17 cellular contexts compared by ENCODE assay signal in the genomic region with DNA sequence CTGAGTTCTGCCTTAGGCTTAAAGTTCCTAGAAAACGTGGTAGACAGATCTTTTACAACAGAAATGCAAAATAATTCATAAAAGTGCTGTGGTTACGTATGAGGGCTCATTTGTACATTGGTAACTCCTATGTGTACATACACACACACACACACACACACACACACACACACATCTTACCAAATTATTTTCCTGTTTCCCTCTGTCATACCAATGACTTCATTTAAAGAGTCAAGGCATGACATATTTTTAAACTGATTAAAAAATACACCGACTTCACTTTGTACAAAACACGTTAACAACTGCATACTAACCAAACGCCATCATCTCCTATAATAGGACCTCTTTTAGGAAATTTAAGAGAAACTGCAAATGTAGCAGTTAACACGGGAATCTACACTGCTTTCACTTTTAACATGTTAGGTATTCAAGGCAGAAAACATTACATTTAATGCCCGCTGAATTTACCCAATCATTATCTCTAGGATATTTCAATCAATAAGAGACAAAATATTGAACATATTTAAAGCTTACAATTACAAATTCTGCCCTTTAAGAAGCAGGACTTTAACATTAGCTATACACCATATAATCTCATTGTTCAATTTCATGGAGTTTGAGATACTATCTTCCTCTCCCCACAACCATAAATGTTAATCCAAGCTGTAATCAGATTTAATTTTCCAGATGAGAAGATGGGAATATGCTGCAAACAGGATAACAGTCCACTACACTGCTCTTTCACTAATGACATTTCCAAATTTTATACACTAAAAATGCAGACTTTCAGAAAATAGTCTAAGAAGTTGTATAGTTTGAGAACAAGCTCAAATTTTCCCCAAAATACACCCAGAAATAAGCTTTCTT.
DNase-seq lines count a peak whose midpoint lies in the region; ATAC-seq and TF ChIP-seq lines count a peak whose summit lies in the region.
"Had no signal": no experiment of that assay in that cellular context is flagged by ENCODE, and none has a peak within 500 bp of the region (broad histone marks: within the 10 kb centered on the region; RNA-seq: fewer than 3 reads in every experiment).

No MANE protein-coding gene starts in this region.

- no peak for TF ChIP-seq CTCF in CD4-positive, alpha-beta T cell (IDR thresholded peaks at IDR 0.05)
- no peak for TF ChIP-seq CTCF in right lobe of liver (IDR thresholded peaks at IDR 0.05)
- TF ChIP-seq CTCF in heart left ventricle (IDR thresholded peaks at IDR 0.05): no peak

- no peaks in the 10 kb centered on the region for H3K36me3 Mint-ChIP-seq in CD4-positive, alpha-beta T cell (ENCODE audit: low read depth)
- H3K36me3 Mint-ChIP-seq in activated naive CD8-positive, alpha-beta T cell: peaks cover 16% of the 10 kb centered on the region

- no peak overlapping the region for H3K27ac ChIP-seq in CD4-positive, alpha-beta T cell (ENCODE audit: low read depth, low read length)
- no peak overlapping the region for H3K27ac ChIP-seq in right lobe of liver
- H3K27ac ChIP-seq in heart left ventricle: no peak overlapping the region
- no peak overlapping the region for H3K27ac ChIP-seq in right cardiac atrium (ENCODE audit: low read length)
- H3K27ac ChIP-seq: epithelial cell of prostate, SJSA1, tibial nerve, VCaP had no signal

- no peak for DNase-seq in CD4-positive, alpha-beta T cell
- DNase-seq in H4 (ENCODE audit: low spot score) (peak; percentile 30), right lobe of liver (no peak), H7 (no peak), heart left ventricle (no peak), right cardiac atrium (no peak)
- DNase-seq: amniotic stem cell; BE2C; left colon; NCI-H2171 treated with DMSO at 0.1 percent for 48 hours; stimulated activated CD4-positive, alpha-beta T cell treated with anti-CD3 and anti-CD28 coated beads, Interleukin-1b, Interleukin-23, amount 100 ng/mL, for 48 hours had no signal

- no peaks in the 10 kb centered on the region for H3K9me3 Mint-ChIP-seq in CD4-positive, alpha-beta T cell
- H3K9me3 Mint-ChIP-seq in activated naive CD8-positive, alpha-beta T cell (ENCODE audit: low read depth): no peaks in the 10 kb centered on the region

- H3K36me3 ChIP-seq in right lobe of liver: no peaks in the 10 kb centered on the region
- no peaks in the 10 kb centered on the region for H3K36me3 ChIP-seq in H7 (replicated peaks; ENCODE audit: control insufficient read depth, insufficient read depth, low read length)
- no peaks in the 10 kb centered on the region for H3K36me3 ChIP-seq in heart left ventricle
- H3K36me3 ChIP-seq: BE2C, SJSA1, tibial nerve had no signal

- peaks cover 17% of the 10 kb centered on the region for H3K4me1 Mint-ChIP-seq in CD4-positive, alpha-beta T cell (ENCODE audit: low read depth)
- peaks cover 18% of the 10 kb centered on the region for H3K4me1 Mint-ChIP-seq in activated naive CD8-positive, alpha-beta T cell (ENCODE audit: low read depth)

- no peak overlapping the region for H3K4me3 ChIP-seq in right lobe of liver
- no peak overlapping the region for H3K4me3 ChIP-seq in H7 (ENCODE audit: insufficient read depth, low read depth, low read length)
- H3K4me3 ChIP-seq in heart left ventricle: no peak overlapping the region
- H3K4me3 ChIP-seq in right cardiac atrium (ENCODE audit: low read length): no peak overlapping the region
- H3K4me3 ChIP-seq: SJSA1, tibial nerve had no signal

- H3K27ac Mint-ChIP-seq in CD4-positive, alpha-beta T cell: no peak overlapping the region
- H3K27ac Mint-ChIP-seq in activated naive CD8-positive, alpha-beta T cell: no peak overlapping the region

- H3K4me1 ChIP-seq in right lobe of liver: no peaks in the 10 kb centered on the region
- peaks cover 0 to 14% (median 0%) of the 10 kb centered on the region in 12 donors for H3K4me1 ChIP-seq in heart left ventricle
- H3K4me1 ChIP-seq in right cardiac atrium (ENCODE audit: control insufficient read depth, insufficient read depth, low read length): no peaks in the 10 kb centered on the region
- H3K4me1 ChIP-seq: BE2C, SJSA1 had no signal

- POLR2A ChIA-PET in CD4-positive, alpha-beta T cell (lab: Charles Lee): no interaction called here

- 39% methylated on average over 7 of the region's 7 CpGs for WGBS in right lobe of liver (ENCODE audit: insufficient coverage, low coverage, low lambda C conversion rate, missing lambda C conversion rate)
- 73 to 83% (median 80%) methylated on average over 7 of the region's 7 CpGs for WGBS in heart left ventricle, 4 donors
- 79% methylated on average over 7 of the region's 7 CpGs for WGBS in right cardiac atrium

- TF ChIP-seq POLR2A in right lobe of liver (IDR thresholded peaks at IDR 0.05): no peak
- no peak for TF ChIP-seq POLR2A in heart left ventricle (IDR thresholded peaks at IDR 0.05)

- no peaks in the 10 kb centered on the region for H3K27me3 Mint-ChIP-seq in CD4-positive, alpha-beta T cell
- H3K27me3 Mint-ChIP-seq in activated naive CD8-positive, alpha-beta T cell: no peaks in the 10 kb centered on the region

- intact Hi-C loops in CD4-positive, alpha-beta T cell (cut with DNase I, micrococcal nuclease): no loop called here
- intact Hi-C loops in right lobe of liver (cut with DNase I): no loop called here
- intact Hi-C loops in heart left ventricle (cut with DNase I): no loop called here
- intact Hi-C loops in right cardiac atrium (cut with DNase I): no loop called here

- peak overlapping the region; percentile 47 for H3K4me3 Mint-ChIP-seq in CD4-positive, alpha-beta T cell
- H3K4me3 Mint-ChIP-seq in activated naive CD8-positive, alpha-beta T cell: peak overlapping the region; percentile 11

- CTCF ChIA-PET in CD4-positive, alpha-beta T cell (lab: Charles Lee): no interaction called here

- no peaks in the 10 kb centered on the region for H3K27me3 ChIP-seq in CD4-positive, alpha-beta T cell (ENCODE audit: control insufficient read depth, insufficient read depth, low read length)
- H3K27me3 ChIP-seq in right lobe of liver: no peaks in the 10 kb centered on the region
- H3K27me3 ChIP-seq in H7 (ENCODE audit: control insufficient read depth, insufficient read depth, low read length): no peaks in the 10 kb centered on the region
- no peaks in the 10 kb centered on the region for H3K27me3 ChIP-seq in heart left ventricle
- no peaks in the 10 kb centered on the region for H3K27me3 ChIP-seq in right cardiac atrium (ENCODE audit: control insufficient read depth, insufficient read depth)
- H3K27me3 ChIP-seq: BE2C, SJSA1, tibial nerve had no signal

- H3K9me3 ChIP-seq in CD4-positive, alpha-beta T cell (ENCODE audit: control insufficient read depth, low read length): no peaks in the 10 kb centered on the region
- H3K9me3 ChIP-seq in right lobe of liver (no peaks in the 10 kb centered on the region), heart left ventricle (no peaks in the 10 kb centered on the region), right cardiac atrium (ENCODE audit: control insufficient read depth, low read length) (no peaks in the 10 kb centered on the region)
- H3K9me3 ChIP-seq: BE2C, SJSA1, tibial nerve had no signal

- ATAC-seq in CD4-positive, alpha-beta T cell (ENCODE audit: poor library complexity): no peak
- ATAC-seq in right lobe of liver (peak; percentile 38 to 63 (median 52)), heart left ventricle (no peak), GM21447 (IDR thresholded peaks at IDR 0.05; ENCODE audit: unreplicated experiment) (no peak), right cardiac atrium (no peak)
- ATAC-seq: left colon had no signal

Comparison
In these comparisons a context has a peak if more than half of its experiments do, and no peak if none do; other contexts are left out.
1. ATAC-seq: peak in right lobe of liver (4 of 4); none in CD4-positive, alpha-beta T cell (single experiment), heart left ventricle (0 of 4), GM21447 (single experiment) and right cardiac atrium (0 of 2).